ENCODE assay signal across 8 cellular contexts in genomic region chr10:102241037-102241443, GRCh38. TPM values are rescaled to one million over a fixed set of nuclear protein-coding genes. Genes with fewer than 3 reads are reported as not detected.
DNase-seq lines count a peak whose midpoint lies in the region; ATAC-seq lines count a peak whose summit lies in the region.

No MANE protein-coding gene starts in this region.

- no peaks in the 10 kb centered on the region for H3K36me3 ChIP-seq in H7 (replicated peaks; ENCODE audit: control insufficient read depth, insufficient read depth, low read length)
- no peaks in the 10 kb centered on the region for H3K36me3 ChIP-seq in skeletal muscle tissue (ENCODE audit: control insufficient read depth in 3 of 3, insufficient read depth in 3 of 3, low read length in 3 of 3)

- H3K27ac Mint-ChIP-seq in activated T-helper 1 cell treated with anti-CD3 and anti-CD28 coated beads, Interleukin-12 subunit alpha, Interleukin-12 subunit beta, Interleukin-2, Interleukin-4 antibody, amounts not matched to agents 30 ng/mL and 10 ng/mL and 1 ng/mL, durations not matched to agents 14 hours and 24 hours and 36 hours, result no peak overlapping the region

- no peaks in the 10 kb centered on the region for H3K36me3 Mint-ChIP-seq in activated T-helper 1 cell treated with anti-CD3 and anti-CD28 coated beads, Interleukin-12 subunit alpha, Interleukin-12 subunit beta, Interleukin-2, Interleukin-4 antibody, amounts not matched to agents 30 ng/mL and 10 ng/mL and 1 ng/mL, durations not matched to agents 14 hours and 24 hours and 36 hours (ENCODE audit: low read depth)

- H3K9me3 ChIP-seq in skeletal muscle tissue (ENCODE audit: control insufficient read depth in 3 of 3, low read length in 3 of 3), result no peaks in the 10 kb centered on the region

- peaks cover 16% of the 10 kb centered on the region for H3K4me1 Mint-ChIP-seq in activated T-helper 1 cell treated with anti-CD3 and anti-CD28 coated beads, Interleukin-12 subunit alpha, Interleukin-12 subunit beta, Interleukin-2, Interleukin-4 antibody, amounts not matched to agents 30 ng/mL and 10 ng/mL and 1 ng/mL, durations not matched to agents 14 hours and 24 hours and 36 hours (ENCODE audit: low read depth)

- H3K27me3 ChIP-seq in H7 (ENCODE audit: control insufficient read depth, insufficient read depth, low read length) (peaks cover 69% of the 10 kb centered on the region), skeletal muscle tissue (ENCODE audit: control insufficient read depth in 3 of 3, insufficient read depth in 3 of 3, low read length in 3 of 3) (peaks cover 0 to 3% (median 0%) of the 10 kb centered on the region in 3 donors)

- H3K4me3 ChIP-seq in H7 (ENCODE audit: insufficient read depth, low read depth, low read length) (peak overlapping the region; percentile 67), skeletal muscle tissue (ENCODE audit: low read length in 3 of 3) (peak overlapping the region; percentile 84 to 89 (median 87))

- ATAC-seq in GM18502 (IDR thresholded peaks at IDR 0.05; ENCODE audit: poor library complexity, unreplicated experiment), result no peak

- H3K4me1 ChIP-seq in skeletal muscle tissue (ENCODE audit: control insufficient read depth in 3 of 3, insufficient read depth in 3 of 3, low read length in 3 of 3), result peaks cover 34 to 71% (median 68%) of the 10 kb centered on the region in 3 donors

- peaks cover 39% of the 10 kb centered on the region for H3K27me3 Mint-ChIP-seq in activated T-helper 1 cell treated with anti-CD3 and anti-CD28 coated beads, Interleukin-12 subunit alpha, Interleukin-12 subunit beta, Interleukin-2, Interleukin-4 antibody, amounts not matched to agents 30 ng/mL and 10 ng/mL and 1 ng/mL, durations not matched to agents 14 hours and 24 hours and 36 hours (ENCODE audit: insufficient read depth)

- peak overlapping the region; percentile 84 for H3K27ac ChIP-seq in skeletal muscle tissue (ENCODE audit: low read depth, low read length)

- intact Hi-C loops in activated T-helper 1 cell treated with anti-CD3 and anti-CD28 coated beads, Interleukin-12 subunit alpha, Interleukin-12 subunit beta, Interleukin-2, Interleukin-4 antibody, amounts not matched to agents 30 ng/mL and 10 ng/mL and 1 ng/mL, durations not matched to agents 14 hours and 24 hours and 36 hours (cut with micrococcal nuclease), result loop anchor here (1.0 to 10.0 kb wide), 7 partner anchors 10 to 474 kb away; partner anchors contain the start of genes ACTR1A, ARL3, ELOVL3 and NOLC1

- no peaks in the 10 kb centered on the region for H3K9me3 Mint-ChIP-seq in activated T-helper 1 cell treated with anti-CD3 and anti-CD28 coated beads, Interleukin-12 subunit alpha, Interleukin-12 subunit beta, Interleukin-2, Interleukin-4 antibody, amounts not matched to agents 30 ng/mL and 10 ng/mL and 1 ng/mL, durations not matched to agents 14 hours and 24 hours and 36 hours

- H3K9ac ChIP-seq in skeletal muscle tissue (ENCODE audit: low read depth in 1 of 3, low read length in 3 of 3), result peak overlapping the region; percentile 87 to 90 (median 89)

- DNase-seq in H7 (peak; percentile 80), hepatic stellate cell (ENCODE audit: low spot score) (peak; percentile 36), GF-D8 (lab: John Stamatoyannopoulos, UW) (no peak), NCI-H1694 treated with DMSO at 0.1 percent for 48 hours (lab: John Stamatoyannopoulos, UW) (no peak), SKM-1 treated with dmso at 0.1 percent for 144 hours (lab: John Stamatoyannopoulos, UW; ENCODE audit: unreplicated experiment) (no peak)
- no peak for DNase-seq in activated T-helper 1 cell treated with anti-CD3 and anti-CD28 coated beads, Interleukin-12 subunit alpha, Interleukin-12 subunit beta, Interleukin-2, Interleukin-4 antibody, amounts not matched to agents 30 ng/mL and 10 ng/mL and 1 ng/mL, durations not matched to agents 14 hours and 24 hours and 36 hours (ENCODE audit: low spot score)

- H3K4me3 Mint-ChIP-seq in activated T-helper 1 cell treated with anti-CD3 and anti-CD28 coated beads, Interleukin-12 subunit alpha, Interleukin-12 subunit beta, Interleukin-2, Interleukin-4 antibody, amounts not matched to agents 30 ng/mL and 10 ng/mL and 1 ng/mL, durations not matched to agents 14 hours and 24 hours and 36 hours, result peak overlapping the region; percentile 60

RNA-seq across cellular contexts. Expression of gene PITX3, which starts 0.3 kb away (rescaled TPM):
- total RNA-seq in H7 (2014; rRNA removed; shearing (Covaris generic)), result 0.17 TPM in 1 of 2 replicates, not detected in the other
- 0.17 and 0.44 TPM in 2 replicates for total RNA-seq in activated T-helper 1 cell treated with anti-CD3 and anti-CD28 coated beads, Interleukin-12 subunit alpha, Interleukin-12 subunit beta, Interleukin-2, Interleukin-4 antibody, amounts not matched to agents 30 ng/mL and 10 ng/mL and 1 ng/mL, durations not matched to agents 14 hours and 24 hours and 36 hours
- total RNA-seq in skeletal muscle tissue, result 4.2 TPM

RNA-seq across cellular contexts. Expression of gene GBF1, which starts 4.3 kb away (rescaled TPM):
- 25.1 and 29.9 TPM in 2 replicates for total RNA-seq in H7 (2014; rRNA removed; shearing (Covaris generic))
- total RNA-seq in activated T-helper 1 cell treated with anti-CD3 and anti-CD28 coated beads, Interleukin-12 subunit alpha, Interleukin-12 subunit beta, Interleukin-2, Interleukin-4 antibody, amounts not matched to agents 30 ng/mL and 10 ng/mL and 1 ng/mL, durations not matched to agents 14 hours and 24 hours and 36 hours, result 46.7 TPM in 2 replicates
- total RNA-seq in skeletal muscle tissue, result 17.7 TPM

RNA-seq across cellular contexts. Expression of gene ELOVL3, which starts 14.9 kb away (rescaled TPM):
- total RNA-seq in H7 (2014; rRNA removed; shearing (Covaris generic)), result 0.14 TPM in 1 of 2 replicates, not detected in the other
- total RNA-seq in activated T-helper 1 cell treated with anti-CD3 and anti-CD28 coated beads, Interleukin-12 subunit alpha, Interleukin-12 subunit beta, Interleukin-2, Interleukin-4 antibody, amounts not matched to agents 30 ng/mL and 10 ng/mL and 1 ng/mL, durations not matched to agents 14 hours and 24 hours and 36 hours, result 0.18 TPM in 1 of 2 replicates, not detected in the other
- not detected for total RNA-seq in skeletal muscle tissue

Comparison
In these comparisons a context has a peak if more than half of its experiments do, and no peak if none do; other contexts are left out.
1. DNase-seq: peak in H7 (single experiment) and hepatic stellate cell (single experiment); none in activated T-helper 1 cell treated with anti-CD3 and anti-CD28 coated beads, Interleukin-12 subunit alpha, Interleukin-12 subunit beta, Interleukin-2, Interleukin-4 antibody, amounts not matched to agents 30 ng/mL and 10 ng/mL and 1 ng/mL, durations not matched to agents 14 hours and 24 hours and 36 hours (single experiment), GF-D8 (single experiment), NCI-H1694 treated with DMSO at 0.1 percent for 48 hours (single experiment) and SKM-1 treated with dmso at 0.1 percent for 144 hours (single experiment).